In the genomic region with DNA sequence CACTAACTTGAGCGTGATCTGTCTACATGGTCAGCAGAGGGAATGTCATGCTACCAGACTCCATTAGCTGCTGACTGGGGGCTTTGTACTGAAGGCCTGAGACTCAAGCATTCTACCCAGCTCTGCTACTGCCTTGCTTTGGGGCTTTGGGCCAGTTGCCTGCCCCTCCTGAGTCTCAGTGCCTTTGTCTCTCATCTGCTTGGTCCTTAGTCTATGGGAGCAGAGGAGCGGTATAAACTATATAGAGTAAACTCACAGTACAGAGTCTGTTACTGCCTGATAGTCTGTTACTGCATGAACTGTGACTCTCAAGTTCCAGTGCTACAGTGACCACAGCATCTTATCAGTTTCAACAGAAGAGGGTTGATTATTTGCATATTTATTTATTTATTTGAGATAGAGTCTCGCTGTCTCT, we compare ENCODE assay signal across 1 cellular context.
TF ChIP-seq lines count a peak whose summit lies in the region.

No MANE protein-coding gene starts in this region.

TF ChIP-seq in K562, 482 proteins besides CTCF, POLR2A, EP300 and RAD21 (continued from another document and continues in another):
- TF ChIP-seq, protein P1, sequence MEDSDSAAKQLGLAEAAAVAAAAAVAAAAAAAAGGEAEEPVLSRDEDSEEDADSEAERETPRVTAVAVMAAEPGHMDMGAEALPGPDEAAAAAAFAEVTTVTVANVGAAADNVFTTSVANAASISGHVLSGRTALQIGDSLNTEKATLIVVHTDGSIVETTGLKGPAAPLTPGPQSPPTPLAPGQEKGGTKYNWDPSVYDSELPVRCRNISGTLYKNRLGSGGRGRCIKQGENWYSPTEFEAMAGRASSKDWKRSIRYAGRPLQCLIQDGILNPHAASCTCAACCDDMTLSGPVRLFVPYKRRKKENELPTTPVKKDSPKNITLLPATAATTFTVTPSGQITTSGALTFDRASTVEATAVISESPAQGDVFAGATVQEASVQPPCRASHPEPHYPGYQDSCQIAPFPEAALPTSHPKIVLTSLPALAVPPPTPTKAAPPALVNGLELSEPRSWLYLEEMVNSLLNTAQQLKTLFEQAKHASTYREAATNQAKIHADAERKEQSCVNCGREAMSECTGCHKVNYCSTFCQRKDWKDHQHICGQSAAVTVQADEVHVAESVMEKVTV (CRISPR knock-in tag; IDR thresholded peaks at IDR 0.05) = no peak
- TF ChIP-seq KDM4B (IDR thresholded peaks at IDR 0.05; ENCODE audit: borderline replicate concordance in 2 of 2, low read depth in 1 of 2) (no peak), ZNF444 (CRISPR knock-in tag; IDR thresholded peaks at IDR 0.05) (no peak), GABPB1 (CRISPR knock-in tag; IDR thresholded peaks at IDR 0.05) (0 out of 2 replicates have a peak, but pooled peaks have one; percentile 12), KLF6 (CRISPR knock-in tag; IDR thresholded peaks at IDR 0.05; ENCODE audit: borderline replicate concordance) (no peak), TAF1 (IDR thresholded peaks at IDR 0.05; ENCODE audit: control insufficient read depth, extremely low read depth, insufficient read depth, low read length, severe bottlenecking) (no peak), YBX1 (IDR thresholded peaks at IDR 0.05) (no peak), CBX3 (IDR thresholded peaks at IDR 0.05; ENCODE audit: borderline replicate concordance in 1 of 2, low read length in 2 of 2) (0 out of 3 replicates have a peak, but pooled peaks of 1 of the 2 experiments have one; percentile 44), JUNB (CRISPR knock-in tag; conservative IDR thresholded peaks at IDR 0.05) (no peak), CBX8 (IDR thresholded peaks at IDR 0.05; ENCODE audit: borderline replicate concordance, extremely low read depth, low read depth, low read length, poor library complexity, severe bottlenecking) (no peak), PRPF4 (IDR thresholded peaks at IDR 0.05; ENCODE audit: insufficient read depth, low read depth, low read length, poor library complexity, severe bottlenecking) (no peak), MTF1 (CRISPR knock-in tag; IDR thresholded peaks at IDR 0.05; ENCODE audit: borderline replicate concordance) (no peak), TCF7L2 (IDR thresholded peaks at IDR 0.05; ENCODE audit: low read depth, low read length) (no peak), MTA1 (IDR thresholded peaks at IDR 0.05; ENCODE audit: borderline replicate concordance) (peak; percentile 60; the same call in 1 of the 2 replicates), MAFK (IDR thresholded peaks at IDR 0.05; ENCODE audit: low read length) (no peak), SUPT5H (IDR thresholded peaks at IDR 0.05) (no peak), NEUROD1 (IDR thresholded peaks at IDR 0.05; ENCODE audit: borderline replicate concordance, low read depth, low read length, partially characterized antibody) (peak; percentile 61), FOXJ2 (tag; IDR thresholded peaks at IDR 0.05) (no peak), PTBP1 (IDR thresholded peaks at IDR 0.05; ENCODE audit: low read depth, low read length) (no peak), ZNF384 (IDR thresholded peaks at IDR 0.05; ENCODE audit: low read depth, low read length) (0 out of 2 replicates have a peak, but pooled peaks have one; percentile 35), ZBTB8A (IDR thresholded peaks at IDR 0.05; ENCODE audit: partially characterized antibody) (no peak), POLR2B (IDR thresholded peaks at IDR 0.05; ENCODE audit: low read depth, partially characterized antibody) (no peak), HMG20B (CRISPR knock-in tag; IDR thresholded peaks at IDR 0.05) (no peak), SREBF2 (CRISPR knock-in tag; IDR thresholded peaks at IDR 0.05) (no peak)
- TF ChIP-seq, protein P2, sequence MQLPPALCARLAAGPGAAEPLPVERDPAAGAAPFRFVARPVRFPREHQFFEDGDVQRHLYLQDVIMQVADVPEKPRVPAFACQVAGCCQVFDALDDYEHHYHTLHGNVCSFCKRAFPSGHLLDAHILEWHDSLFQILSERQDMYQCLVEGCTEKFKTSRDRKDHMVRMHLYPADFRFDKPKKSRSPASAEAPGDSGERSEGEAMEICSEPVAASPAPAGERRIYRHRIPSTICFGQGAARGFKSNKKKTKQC (CRISPR knock-in tag; IDR thresholded peaks at IDR 0.05) = no peak
- TF ChIP-seq, protein P3, sequence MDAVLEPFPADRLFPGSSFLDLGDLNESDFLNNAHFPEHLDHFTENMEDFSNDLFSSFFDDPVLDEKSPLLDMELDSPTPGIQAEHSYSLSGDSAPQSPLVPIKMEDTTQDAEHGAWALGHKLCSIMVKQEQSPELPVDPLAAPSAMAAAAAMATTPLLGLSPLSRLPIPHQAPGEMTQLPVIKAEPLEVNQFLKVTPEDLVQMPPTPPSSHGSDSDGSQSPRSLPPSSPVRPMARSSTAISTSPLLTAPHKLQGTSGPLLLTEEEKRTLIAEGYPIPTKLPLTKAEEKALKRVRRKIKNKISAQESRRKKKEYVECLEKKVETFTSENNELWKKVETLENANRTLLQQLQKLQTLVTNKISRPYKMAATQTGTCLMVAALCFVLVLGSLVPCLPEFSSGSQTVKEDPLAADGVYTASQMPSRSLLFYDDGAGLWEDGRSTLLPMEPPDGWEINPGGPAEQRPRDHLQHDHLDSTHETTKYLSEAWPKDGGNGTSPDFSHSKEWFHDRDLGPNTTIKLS (IDR thresholded peaks at IDR 0.05; ENCODE audit: borderline replicate concordance, low read depth) = no peak
- TF ChIP-seq, protein P4, sequence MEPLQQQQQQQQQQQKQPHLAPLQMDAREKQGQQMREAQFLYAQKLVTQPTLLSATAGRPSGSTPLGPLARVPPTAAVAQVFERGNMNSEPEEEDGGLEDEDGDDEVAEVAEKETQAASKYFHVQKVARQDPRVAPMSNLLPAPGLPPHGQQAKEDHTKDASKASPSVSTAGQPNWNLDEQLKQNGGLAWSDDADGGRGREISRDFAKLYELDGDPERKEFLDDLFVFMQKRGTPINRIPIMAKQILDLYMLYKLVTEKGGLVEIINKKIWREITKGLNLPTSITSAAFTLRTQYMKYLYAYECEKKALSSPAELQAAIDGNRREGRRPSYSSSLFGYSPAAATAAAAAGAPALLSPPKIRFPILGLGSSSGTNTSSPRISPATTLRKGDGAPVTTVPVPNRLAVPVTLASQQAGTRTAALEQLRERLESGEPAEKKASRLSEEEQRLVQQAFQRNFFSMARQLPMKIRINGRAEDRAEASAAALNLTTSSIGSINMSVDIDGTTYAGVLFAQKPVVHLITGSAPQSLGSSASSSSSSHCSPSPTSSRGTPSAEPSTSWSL (CRISPR knock-in tag; IDR thresholded peaks at IDR 0.05; ENCODE audit: borderline replicate concordance) = no peak
- TF ChIP-seq, protein P5, sequence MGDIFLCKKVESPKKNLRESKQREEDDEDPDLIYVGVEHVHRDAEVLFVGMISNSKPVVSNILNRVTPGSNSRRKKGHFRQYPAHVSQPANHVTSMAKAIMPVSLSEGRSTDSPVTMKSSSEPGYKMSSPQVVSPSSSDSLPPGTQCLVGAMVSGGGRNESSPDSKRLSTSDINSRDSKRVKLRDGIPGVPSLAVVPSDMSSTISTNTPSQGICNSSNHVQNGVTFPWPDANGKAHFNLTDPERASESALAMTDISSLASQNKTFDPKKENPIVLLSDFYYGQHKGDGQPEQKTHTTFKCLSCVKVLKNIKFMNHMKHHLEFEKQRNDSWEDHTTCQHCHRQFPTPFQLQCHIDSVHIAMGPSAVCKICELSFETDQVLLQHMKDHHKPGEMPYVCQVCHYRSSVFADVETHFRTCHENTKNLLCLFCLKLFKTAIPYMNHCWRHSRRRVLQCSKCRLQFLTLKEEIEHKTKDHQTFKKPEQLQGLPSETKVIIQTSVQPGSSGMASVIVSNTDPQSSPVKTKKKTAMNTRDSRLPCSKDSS (IDR thresholded peaks at IDR 0.05; ENCODE audit: low read depth, partially characterized antibody) = no peak
- TF ChIP-seq, protein P6, sequence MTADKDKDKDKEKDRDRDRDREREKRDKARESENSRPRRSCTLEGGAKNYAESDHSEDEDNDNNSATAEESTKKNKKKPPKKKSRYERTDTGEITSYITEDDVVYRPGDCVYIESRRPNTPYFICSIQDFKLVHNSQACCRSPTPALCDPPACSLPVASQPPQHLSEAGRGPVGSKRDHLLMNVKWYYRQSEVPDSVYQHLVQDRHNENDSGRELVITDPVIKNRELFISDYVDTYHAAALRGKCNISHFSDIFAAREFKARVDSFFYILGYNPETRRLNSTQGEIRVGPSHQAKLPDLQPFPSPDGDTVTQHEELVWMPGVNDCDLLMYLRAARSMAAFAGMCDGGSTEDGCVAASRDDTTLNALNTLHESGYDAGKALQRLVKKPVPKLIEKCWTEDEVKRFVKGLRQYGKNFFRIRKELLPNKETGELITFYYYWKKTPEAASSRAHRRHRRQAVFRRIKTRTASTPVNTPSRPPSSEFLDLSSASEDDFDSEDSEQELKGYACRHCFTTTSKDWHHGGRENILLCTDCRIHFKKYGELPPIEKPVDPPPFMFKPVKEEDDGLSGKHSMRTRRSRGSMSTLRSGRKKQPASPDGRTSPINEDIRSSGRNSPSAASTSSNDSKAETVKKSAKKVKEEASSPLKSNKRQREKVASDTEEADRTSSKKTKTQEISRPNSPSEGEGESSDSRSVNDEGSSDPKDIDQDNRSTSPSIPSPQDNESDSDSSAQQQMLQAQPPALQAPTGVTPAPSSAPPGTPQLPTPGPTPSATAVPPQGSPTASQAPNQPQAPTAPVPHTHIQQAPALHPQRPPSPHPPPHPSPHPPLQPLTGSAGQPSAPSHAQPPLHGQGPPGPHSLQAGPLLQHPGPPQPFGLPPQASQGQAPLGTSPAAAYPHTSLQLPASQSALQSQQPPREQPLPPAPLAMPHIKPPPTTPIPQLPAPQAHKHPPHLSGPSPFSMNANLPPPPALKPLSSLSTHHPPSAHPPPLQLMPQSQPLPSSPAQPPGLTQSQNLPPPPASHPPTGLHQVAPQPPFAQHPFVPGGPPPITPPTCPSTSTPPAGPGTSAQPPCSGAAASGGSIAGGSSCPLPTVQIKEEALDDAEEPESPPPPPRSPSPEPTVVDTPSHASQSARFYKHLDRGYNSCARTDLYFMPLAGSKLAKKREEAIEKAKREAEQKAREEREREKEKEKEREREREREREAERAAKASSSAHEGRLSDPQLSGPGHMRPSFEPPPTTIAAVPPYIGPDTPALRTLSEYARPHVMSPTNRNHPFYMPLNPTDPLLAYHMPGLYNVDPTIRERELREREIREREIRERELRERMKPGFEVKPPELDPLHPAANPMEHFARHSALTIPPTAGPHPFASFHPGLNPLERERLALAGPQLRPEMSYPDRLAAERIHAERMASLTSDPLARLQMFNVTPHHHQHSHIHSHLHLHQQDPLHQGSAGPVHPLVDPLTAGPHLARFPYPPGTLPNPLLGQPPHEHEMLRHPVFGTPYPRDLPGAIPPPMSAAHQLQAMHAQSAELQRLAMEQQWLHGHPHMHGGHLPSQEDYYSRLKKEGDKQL (CRISPR knock-in tag; IDR thresholded peaks at IDR 0.05; ENCODE audit: borderline replicate concordance) = no peak
- TF ChIP-seq, protein P7, sequence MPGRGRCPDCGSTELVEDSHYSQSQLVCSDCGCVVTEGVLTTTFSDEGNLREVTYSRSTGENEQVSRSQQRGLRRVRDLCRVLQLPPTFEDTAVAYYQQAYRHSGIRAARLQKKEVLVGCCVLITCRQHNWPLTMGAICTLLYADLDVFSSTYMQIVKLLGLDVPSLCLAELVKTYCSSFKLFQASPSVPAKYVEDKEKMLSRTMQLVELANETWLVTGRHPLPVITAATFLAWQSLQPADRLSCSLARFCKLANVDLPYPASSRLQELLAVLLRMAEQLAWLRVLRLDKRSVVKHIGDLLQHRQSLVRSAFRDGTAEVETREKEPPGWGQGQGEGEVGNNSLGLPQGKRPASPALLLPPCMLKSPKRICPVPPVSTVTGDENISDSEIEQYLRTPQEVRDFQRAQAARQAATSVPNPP (IDR thresholded peaks at IDR 0.05; ENCODE audit: borderline replicate concordance, insufficient read depth, insufficient read length) = no peak
- TF ChIP-seq, protein P8, sequence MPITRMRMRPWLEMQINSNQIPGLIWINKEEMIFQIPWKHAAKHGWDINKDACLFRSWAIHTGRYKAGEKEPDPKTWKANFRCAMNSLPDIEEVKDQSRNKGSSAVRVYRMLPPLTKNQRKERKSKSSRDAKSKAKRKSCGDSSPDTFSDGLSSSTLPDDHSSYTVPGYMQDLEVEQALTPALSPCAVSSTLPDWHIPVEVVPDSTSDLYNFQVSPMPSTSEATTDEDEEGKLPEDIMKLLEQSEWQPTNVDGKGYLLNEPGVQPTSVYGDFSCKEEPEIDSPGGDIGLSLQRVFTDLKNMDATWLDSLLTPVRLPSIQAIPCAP (CRISPR knock-in tag; IDR thresholded peaks at IDR 0.05; ENCODE audit: borderline replicate concordance) = no peak
- TF ChIP-seq, protein P9, sequence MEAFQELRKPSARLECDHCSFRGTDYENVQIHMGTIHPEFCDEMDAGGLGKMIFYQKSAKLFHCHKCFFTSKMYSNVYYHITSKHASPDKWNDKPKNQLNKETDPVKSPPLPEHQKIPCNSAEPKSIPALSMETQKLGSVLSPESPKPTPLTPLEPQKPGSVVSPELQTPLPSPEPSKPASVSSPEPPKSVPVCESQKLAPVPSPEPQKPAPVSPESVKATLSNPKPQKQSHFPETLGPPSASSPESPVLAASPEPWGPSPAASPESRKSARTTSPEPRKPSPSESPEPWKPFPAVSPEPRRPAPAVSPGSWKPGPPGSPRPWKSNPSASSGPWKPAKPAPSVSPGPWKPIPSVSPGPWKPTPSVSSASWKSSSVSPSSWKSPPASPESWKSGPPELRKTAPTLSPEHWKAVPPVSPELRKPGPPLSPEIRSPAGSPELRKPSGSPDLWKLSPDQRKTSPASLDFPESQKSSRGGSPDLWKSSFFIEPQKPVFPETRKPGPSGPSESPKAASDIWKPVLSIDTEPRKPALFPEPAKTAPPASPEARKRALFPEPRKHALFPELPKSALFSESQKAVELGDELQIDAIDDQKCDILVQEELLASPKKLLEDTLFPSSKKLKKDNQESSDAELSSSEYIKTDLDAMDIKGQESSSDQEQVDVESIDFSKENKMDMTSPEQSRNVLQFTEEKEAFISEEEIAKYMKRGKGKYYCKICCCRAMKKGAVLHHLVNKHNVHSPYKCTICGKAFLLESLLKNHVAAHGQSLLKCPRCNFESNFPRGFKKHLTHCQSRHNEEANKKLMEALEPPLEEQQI (IDR thresholded peaks at IDR 0.05) = peak; percentile 60
- TF ChIP-seq, protein P10, sequence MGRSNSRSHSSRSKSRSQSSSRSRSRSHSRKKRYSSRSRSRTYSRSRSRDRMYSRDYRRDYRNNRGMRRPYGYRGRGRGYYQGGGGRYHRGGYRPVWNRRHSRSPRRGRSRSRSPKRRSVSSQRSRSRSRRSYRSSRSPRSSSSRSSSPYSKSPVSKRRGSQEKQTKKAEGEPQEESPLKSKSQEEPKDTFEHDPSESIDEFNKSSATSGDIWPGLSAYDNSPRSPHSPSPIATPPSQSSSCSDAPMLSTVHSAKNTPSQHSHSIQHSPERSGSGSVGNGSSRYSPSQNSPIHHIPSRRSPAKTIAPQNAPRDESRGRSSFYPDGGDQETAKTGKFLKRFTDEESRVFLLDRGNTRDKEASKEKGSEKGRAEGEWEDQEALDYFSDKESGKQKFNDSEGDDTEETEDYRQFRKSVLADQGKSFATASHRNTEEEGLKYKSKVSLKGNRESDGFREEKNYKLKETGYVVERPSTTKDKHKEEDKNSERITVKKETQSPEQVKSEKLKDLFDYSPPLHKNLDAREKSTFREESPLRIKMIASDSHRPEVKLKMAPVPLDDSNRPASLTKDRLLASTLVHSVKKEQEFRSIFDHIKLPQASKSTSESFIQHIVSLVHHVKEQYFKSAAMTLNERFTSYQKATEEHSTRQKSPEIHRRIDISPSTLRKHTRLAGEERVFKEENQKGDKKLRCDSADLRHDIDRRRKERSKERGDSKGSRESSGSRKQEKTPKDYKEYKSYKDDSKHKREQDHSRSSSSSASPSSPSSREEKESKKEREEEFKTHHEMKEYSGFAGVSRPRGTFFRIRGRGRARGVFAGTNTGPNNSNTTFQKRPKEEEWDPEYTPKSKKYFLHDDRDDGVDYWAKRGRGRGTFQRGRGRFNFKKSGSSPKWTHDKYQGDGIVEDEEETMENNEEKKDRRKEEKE (IDR thresholded peaks at IDR 0.05; ENCODE audit: borderline replicate concordance in 1 of 2, control insufficient read depth in 1 of 2, low read depth in 2 of 2, low read length in 1 of 2) = no peak
